Comparison of ENCODE assay signal across 2 cellular contexts in genomic region chr7:75660566-75661215, GRCh38.
TF ChIP-seq lines count a peak whose summit lies in the region.

No MANE protein-coding gene starts in this region.

TF ChIP-seq in IMR-90, 13 proteins besides CTCF, POLR2A, EP300 and RAD21:
- TF ChIP-seq RCOR1 (IDR thresholded peaks at IDR 0.05; ENCODE audit: insufficient replicate concordance, low read length) (no peak), BHLHE40 (IDR thresholded peaks at IDR 0.05; ENCODE audit: low read depth, low read length) (no peak), NFE2L2 (IDR thresholded peaks at IDR 0.05; ENCODE audit: low read depth, low read length) (no peak), MAZ (IDR thresholded peaks at IDR 0.05; ENCODE audit: borderline replicate concordance, low read depth, low read length) (no peak)

TF ChIP-seq in K562, 482 proteins besides CTCF, POLR2A, EP300 and RAD21:
- no peak for TF ChIP-seq TRIM25 (IDR thresholded peaks at IDR 0.05; ENCODE audit: borderline replicate concordance)
- no peak for TF ChIP-seq CREB5 (CRISPR knock-in tag; IDR thresholded peaks at IDR 0.05)
- peak; percentile 49; the same call in 1 of the 2 replicates for TF ChIP-seq NFIC (IDR thresholded peaks at IDR 0.05)
